ENCODE assay signal across 11 cellular contexts in genomic region chr11:46122955-46123354, GRCh38. TPM values are rescaled to one million over a fixed set of nuclear protein-coding genes. Genes with fewer than 3 reads are reported as not detected.
DNase-seq lines count a peak whose midpoint lies in the region; TF ChIP-seq lines count a peak whose summit lies in the region.
"Had no signal": no experiment of that assay in that cellular context is flagged by ENCODE, and none has a peak within 500 bp of the region (broad histone marks: within the 10 kb centered on the region; RNA-seq: fewer than 3 reads in every experiment).

No MANE protein-coding gene starts in this region.

- peaks cover 35% of the 10 kb centered on the region for H3K4me1 Mint-ChIP-seq in activated CD4-positive, alpha-beta T cell treated with anti-CD3 and anti-CD28 coated beads, Interleukin-2, amount 10 ng/mL, durations not matched to agents 24 days and 14 days

- POLR2A ChIA-PET in PC-9 (lab: Charles Lee; ENCODE audit: unreplicated experiment) = no interaction called here

- H3K79me2 ChIP-seq in PC-9 (ENCODE audit: low read depth) (peaks cover 21% of the 10 kb centered on the region), smooth muscle cell (ENCODE audit: low read depth) (peaks cover 17% of the 10 kb centered on the region)

- no peaks in the 10 kb centered on the region for H3K27me3 ChIP-seq in PC-9 (ENCODE audit: insufficient read depth, low read depth)
- no peaks in the 10 kb centered on the region for H3K27me3 ChIP-seq in smooth muscle cell (ENCODE audit: low read depth)

- H3F3A ChIP-seq in PC-9 (ENCODE audit: insufficient read depth, low read depth) = peaks cover 32% of the 10 kb centered on the region
- peaks cover 13% of the 10 kb centered on the region for H3F3A ChIP-seq in smooth muscle cell (ENCODE audit: low read depth)

- intact Hi-C loops in activated CD4-positive, alpha-beta T cell treated with anti-CD3 and anti-CD28 coated beads, Interleukin-2, amount 10 ng/mL, durations not matched to agents 24 days and 14 days (cut with micrococcal nuclease) = loop anchor here (5.0 to 10.0 kb wide), 3 partner anchors 156 to 1558 kb away; partner anchors contain the start of genes CD82 and DDB2
- intact Hi-C loops in PC-9 (cut with micrococcal nuclease; ENCODE audit: unreplicated experiment) = loop anchor here (5.0 to 10.0 kb wide), 3 partner anchors 116 to 594 kb away; partner anchors contain the start of genes DGKZ and F2

- no TSS peak for BruUV-seq in PC-9 (replicated peaks; lab: Mats Ljungman, UMichigan)

- no peaks in the 10 kb centered on the region for H3K27me3 Mint-ChIP-seq in activated CD4-positive, alpha-beta T cell treated with anti-CD3 and anti-CD28 coated beads, Interleukin-2, amount 10 ng/mL, durations not matched to agents 24 days and 14 days
- H3K27me3 Mint-ChIP-seq: activated naive CD8-positive, alpha-beta T cell treated with anti-CD3 and anti-CD28 coated beads, Interleukin-2, amount 10 ng/mL, durations not matched to agents 7 days and 5 days had no signal

- H3K4me2 ChIP-seq in PC-9 (peak overlapping the region; percentile 75), smooth muscle cell (peak overlapping the region; percentile 98)

- 30% methylated on average over 4 of the region's 4 CpGs for WGBS in smooth muscle cell (ENCODE audit: low lambda C conversion rate)

- no peak overlapping the region for H3K27ac Mint-ChIP-seq in activated CD4-positive, alpha-beta T cell treated with anti-CD3 and anti-CD28 coated beads, Interleukin-2, amount 10 ng/mL, durations not matched to agents 24 days and 14 days

- 0 out of 2 replicates have a peak overlapping the region, but pooled peaks have one; percentile 4 for H3K27ac ChIP-seq in PC-9
- peak overlapping the region; percentile 73 for H3K27ac ChIP-seq in smooth muscle cell (ENCODE audit: low read depth)

- CTCF ChIA-PET in PC-9 (lab: Charles Lee) = interaction anchor here (0.7 kb wide), 1 partner anchor 115 kb away, joined by 4 read pairs; no protein-coding TSS in a partner anchor

- no peaks in the 10 kb centered on the region for H3K9me2 ChIP-seq in PC-9 (ENCODE audit: insufficient read depth)

- H3K36me3 Mint-ChIP-seq in activated CD4-positive, alpha-beta T cell treated with anti-CD3 and anti-CD28 coated beads, Interleukin-2, amount 10 ng/mL, durations not matched to agents 24 days and 14 days (ENCODE audit: low read depth) = peaks cover 4% of the 10 kb centered on the region

- peak overlapping the region; percentile 64; the same call in 1 of the 2 replicates for H3K4me3 ChIP-seq in PC-9
- peak overlapping the region; percentile 64 for H3K4me3 ChIP-seq in fibroblast of mammary gland (ENCODE audit: control insufficient read depth, low read depth, low read length)
- H3K4me3 ChIP-seq in smooth muscle cell = peak overlapping the region; percentile 91

- H2AFZ ChIP-seq in PC-9 = no peak overlapping the region
- H2AFZ ChIP-seq in smooth muscle cell (ENCODE audit: low read depth) = no peak overlapping the region

- H3K4me1 ChIP-seq in PC-9 (replicated peaks; ENCODE audit: insufficient read depth) (peaks cover 38% of the 10 kb centered on the region), smooth muscle cell (ENCODE audit: low read depth) (peaks cover 27% of the 10 kb centered on the region)

- DNase-seq in activated CD4-positive, alpha-beta T cell treated with anti-CD3 and anti-CD28 coated beads, Interleukin-2, amount 10 ng/mL, durations not matched to agents 24 days and 14 days = peak; percentile 52
- no peak for DNase-seq in activated CD4-positive, alpha-beta T cell treated with anti-CD3 and anti-CD28 coated beads for 4 hours
- DNase-seq in PC-9 (no peak), fibroblast of mammary gland (ENCODE audit: low read depth) (peak; percentile 55), smooth muscle cell (lab: John Stamatoyannopoulos, UW; ENCODE audit: unreplicated experiment) (no peak), CD1c-positive myeloid dendritic cell (ENCODE audit: extremely low spot score) (no peak), 8988T (no peak), SHP77 treated with DMSO at 0.1 percent for 48 hours (lab: John Stamatoyannopoulos, UW) (no peak)
- DNase-seq: activated naive CD8-positive, alpha-beta T cell treated with anti-CD3 and anti-CD28 coated beads, Interleukin-2, amount 10 ng/mL, durations not matched to agents 7 days and 5 days; CD8-positive, alpha-beta T cell; SIG-M5 had no signal

- TF ChIP-seq CTCF in PC-9 (conservative IDR thresholded peaks at IDR 0.05) = no peak
- no peak for TF ChIP-seq CTCF in fibroblast of mammary gland (conservative IDR thresholded peaks at IDR 0.05; ENCODE audit: control insufficient read depth, insufficient read depth, low read depth, low read length)
- no peak for TF ChIP-seq CTCF in smooth muscle cell (IDR thresholded peaks at IDR 0.05; ENCODE audit: borderline replicate concordance, insufficient read depth, poor library complexity, severe bottlenecking)

- H3K36me3 ChIP-seq in PC-9 (ENCODE audit: low read depth) = no peaks in the 10 kb centered on the region
- H3K36me3 ChIP-seq in smooth muscle cell (ENCODE audit: low read depth) = no peaks in the 10 kb centered on the region

- no peak overlapping the region for H3K9ac ChIP-seq in smooth muscle cell (ENCODE audit: low read depth)

- H3K9me3 Mint-ChIP-seq in activated CD4-positive, alpha-beta T cell treated with anti-CD3 and anti-CD28 coated beads, Interleukin-2, amount 10 ng/mL, durations not matched to agents 24 days and 14 days = no peaks in the 10 kb centered on the region
- H3K9me3 Mint-ChIP-seq: activated naive CD8-positive, alpha-beta T cell treated with anti-CD3 and anti-CD28 coated beads, Interleukin-2, amount 10 ng/mL, durations not matched to agents 7 days and 5 days; CD8-positive, alpha-beta T cell had no signal

- H3K9me3 ChIP-seq in PC-9 (ENCODE audit: insufficient read depth, low read depth) (no peaks in the 10 kb centered on the region), smooth muscle cell (replicated peaks; ENCODE audit: low read depth) (no peaks in the 10 kb centered on the region)

- H3K4me3 Mint-ChIP-seq in activated CD4-positive, alpha-beta T cell treated with anti-CD3 and anti-CD28 coated beads, Interleukin-2, amount 10 ng/mL, durations not matched to agents 24 days and 14 days = peak overlapping the region; percentile 35

- H4K20me1 ChIP-seq in PC-9 (ENCODE audit: insufficient read depth) (0 out of 2 replicates have a peak, but pooled peaks cover 3% of the 10 kb centered on the region), smooth muscle cell (ENCODE audit: low read depth) (peaks cover 16% of the 10 kb centered on the region)

RNA-seq across cellular contexts. Expression of gene PHF21A, which starts 1.7 kb away (rescaled TPM):
- total RNA-seq in activated CD4-positive, alpha-beta T cell treated with anti-CD3 and anti-CD28 coated beads, Interleukin-2, amount 10 ng/mL, durations not matched to agents 24 days and 14 days = 33.7 and 33.9 TPM in 2 replicates
- total RNA-seq in PC-9 (2021) (45.6 and 54.3 TPM in 2 replicates), smooth muscle cell (28.2 and 28.7 TPM in 2 replicates)
- polyA plus RNA-seq in smooth muscle cell = 26.1 and 26.8 TPM in 2 replicates

Comparison
In these comparisons a context has a peak if more than half of its experiments do, and no peak if none do; other contexts are left out.
1. DNase-seq: peak in activated CD4-positive, alpha-beta T cell treated with anti-CD3 and anti-CD28 coated beads, Interleukin-2, amount 10 ng/mL, durations not matched to agents 24 days and 14 days (single experiment) and fibroblast of mammary gland (single experiment); none in activated CD4-positive, alpha-beta T cell treated with anti-CD3 and anti-CD28 coated beads for 4 hours (0 of 2), PC-9 (0 of 2), smooth muscle cell (single experiment), CD1c-positive myeloid dendritic cell (single experiment), 8988T (single experiment) and SHP77 treated with DMSO at 0.1 percent for 48 hours (single experiment).
2. Peak in every context shown above with its lines, with median percentiles within 50 percentile points of each other: H3K4me3 ChIP-seq.